ENCODE assay signal across 22 cellular contexts in genomic region chr15:89150286-89150685, GRCh38.
DNase-seq lines count a peak whose midpoint lies in the region; ATAC-seq and TF ChIP-seq lines count a peak whose summit lies in the region.
"Had no signal": no experiment of that assay in that cellular context is flagged by ENCODE, and none has a peak within 500 bp of the region (broad histone marks: within the 10 kb centered on the region; RNA-seq: fewer than 3 reads in every experiment).

No MANE protein-coding gene starts in this region.

- no peak for TF ChIP-seq CTCF in left lung (IDR thresholded peaks at IDR 0.05)
- TF ChIP-seq CTCF in psoas muscle (IDR thresholded peaks at IDR 0.05): no peak
- TF ChIP-seq CTCF in MCF 10A (IDR thresholded peaks at IDR 0.05; ENCODE audit: unreplicated experiment): no peak

- ATAC-seq in left lung (peak; percentile 62), psoas muscle (peak; percentile 52 to 78 (median 74)), HG03520 (IDR thresholded peaks at IDR 0.05; ENCODE audit: unreplicated experiment) (no peak)
- ATAC-seq: effector memory CD8-positive, alpha-beta T cell had no signal

- H3K36me3 ChIP-seq in left lung (peaks cover 0 to 31% of the 10 kb centered on the region in 2 donors), psoas muscle (ENCODE audit: insufficient read depth in 1 of 2, low read depth in 1 of 2) (peaks cover 3 to 43% of the 10 kb centered on the region in 2 donors)

- H3K36me3 Mint-ChIP-seq in MCF 10A (ENCODE audit: insufficient read depth, unreplicated experiment): peaks cover 24% of the 10 kb centered on the region

- peak overlapping the region; percentile 47 to 77 for H3K27ac ChIP-seq in left lung
- H3K27ac ChIP-seq in psoas muscle: peak overlapping the region; percentile 78
- H3K27ac ChIP-seq: testis had no signal

- H3K4me3 ChIP-seq in left lung (no peak overlapping the region), psoas muscle (no peak overlapping the region)
- H3K4me3 ChIP-seq: spleen, testis had no signal

- WGBS in psoas muscle, 3 donors: 26 to 44% (median 42%) methylated on average over 3 of the region's 3 CpGs

- H3K27me3 ChIP-seq in left lung: no peaks in the 10 kb centered on the region
- H3K27me3 ChIP-seq in psoas muscle (ENCODE audit: insufficient read depth in 3 of 3, low read length in 2 of 3): no peaks in the 10 kb centered on the region
- H3K27me3 ChIP-seq: spleen, testis had no signal

- no peaks in the 10 kb centered on the region for H3K9me3 Mint-ChIP-seq in MCF 10A (ENCODE audit: unreplicated experiment)
- H3K9me3 Mint-ChIP-seq: activated CD4-positive, alpha-beta T cell treated with anti-CD3 and anti-CD28 coated beads, Interleukin-2, amount 10 ng/mL, durations not matched to agents 24 days and 14 days; effector memory CD8-positive, alpha-beta T cell; mesothelial cell of epicardium had no signal

- H3K27me3 Mint-ChIP-seq in MCF 10A (ENCODE audit: insufficient read depth, unreplicated experiment): no peaks in the 10 kb centered on the region
- H3K27me3 Mint-ChIP-seq: activated CD4-positive, alpha-beta T cell treated with anti-CD3 and anti-CD28 coated beads, Interleukin-2, amount 10 ng/mL, durations not matched to agents 24 days and 14 days; effector memory CD8-positive, alpha-beta T cell had no signal

- intact Hi-C loops in left lung (cut with DNase I) (no loop called here), psoas muscle (cut with DNase I) (loop anchor here in 1 of 2 donors (5.0 kb wide), 1 partner anchor 43 kb away; no protein-coding TSS in a partner anchor), MCF 10A (cut with micrococcal nuclease) (no loop called here)

- H3K9me3 ChIP-seq in left lung (no peaks in the 10 kb centered on the region), psoas muscle (no peaks in the 10 kb centered on the region)
- H3K9me3 ChIP-seq: spleen, testis had no signal

- CTCF ChIA-PET in MCF 10A (lab: Yijun Ruan, JAX): interaction anchor here (1.2 to 2.0 kb wide), 4 partner anchors 21 to 93 kb away, joined by 5 to 14 read pairs (median 7); no protein-coding TSS in a partner anchor

- H3K4me1 ChIP-seq in left lung: peaks cover 3 to 17% of the 10 kb centered on the region in 2 donors
- peaks cover 53% of the 10 kb centered on the region for H3K4me1 ChIP-seq in psoas muscle
- H3K4me1 ChIP-seq: testis had no signal

- no peaks in the 10 kb centered on the region for H3K4me1 Mint-ChIP-seq in MCF 10A (ENCODE audit: insufficient read depth, unreplicated experiment)

- no TSS peak for BruUV-seq in MCF 10A (replicated peaks; lab: Mats Ljungman, UMichigan)

- POLR2A ChIA-PET in MCF 10A (lab: Yijun Ruan, JAX): interaction anchor here (0.9 kb wide), 1 partner anchor 13 kb away, joined by 3 read pairs; no protein-coding TSS in a partner anchor

- DNase-seq in DMS79 treated with DMSO at 0.1 percent for 48 hours (lab: John Stamatoyannopoulos, UW) (peak; percentile 4), DMS79 (lab: John Stamatoyannopoulos, UW) (no peak), NCI-H69 (lab: John Stamatoyannopoulos, UW) (peak; percentile 55), left lung (no peak), psoas muscle (no peak), MCF 10A (ENCODE audit: unreplicated experiment) (no peak), OCI-M1 (lab: John Stamatoyannopoulos, UW) (no peak)
- DNase-seq: 8988T; activated CD4-positive, alpha-beta T cell treated with anti-CD3 and anti-CD28 coated beads, Interleukin-2, amount 10 ng/mL, durations not matched to agents 24 days and 14 days; activated CD8-positive, alpha-beta memory T cell treated with anti-CD3 and anti-CD28 coated beads, Interleukin-2, amount 50 U/mL, for 4 hours; activated gamma-delta T cell treated with Interleukin-2 at 50 U/mL for 16 hours; amygdala; DMS 273 treated with DMSO at 0.1 percent for 48 hours; effector memory CD8-positive, alpha-beta T cell; Karpas-422; kidney; NCI-H1105; NCI-H226; spleen; testis had no signal

- H3K27ac Mint-ChIP-seq in MCF 10A (ENCODE audit: low read depth, unreplicated experiment): no peak overlapping the region
- H3K27ac Mint-ChIP-seq: activated CD4-positive, alpha-beta T cell treated with anti-CD3 and anti-CD28 coated beads, Interleukin-2, amount 10 ng/mL, durations not matched to agents 24 days and 14 days had no signal

- H3K4me3 Mint-ChIP-seq in MCF 10A (ENCODE audit: unreplicated experiment): no peak overlapping the region
- H3K4me3 Mint-ChIP-seq: activated CD4-positive, alpha-beta T cell treated with anti-CD3 and anti-CD28 coated beads, Interleukin-2, amount 10 ng/mL, durations not matched to agents 24 days and 14 days; effector memory CD8-positive, alpha-beta T cell; mesothelial cell of epicardium had no signal

Comparison
In these comparisons a context has a peak if more than half of its experiments do, and no peak if none do; other contexts are left out.
1. DNase-seq: peak in DMS79 treated with DMSO at 0.1 percent for 48 hours (single experiment) and NCI-H69 (single experiment); none in DMS79 (single experiment), left lung (0 of 2), psoas muscle (0 of 2), MCF 10A (single experiment) and OCI-M1 (single experiment).